In genomic region chr3:122682016-122682374, GRCh38 we compare ENCODE assay signal across 11 cellular contexts. TPM values are rescaled to one million over a fixed set of nuclear protein-coding genes. Genes with fewer than 3 reads are reported as not detected.
DNase-seq lines count a peak whose midpoint lies in the region; ATAC-seq, FAIRE-seq and TF ChIP-seq lines count a peak whose summit lies in the region.
"Had no signal": no experiment of that assay in that cellular context is flagged by ENCODE, and none has a peak within 500 bp of the region (broad histone marks: within the 10 kb centered on the region; RNA-seq: fewer than 3 reads in every experiment).

No MANE protein-coding gene starts in this region.

- H3K4me1 Mint-ChIP-seq in Calu3 (ENCODE audit: low read depth, unreplicated experiment) (peaks cover 26% of the 10 kb centered on the region), progenitor cell of endocrine pancreas (ENCODE audit: low read depth) (peaks cover 16% of the 10 kb centered on the region)

- TF ChIP-seq CTCF in Calu3 (IDR thresholded peaks at IDR 0.05; ENCODE audit: unreplicated experiment) (no peak), OCI-LY7 (conservative IDR thresholded peaks at IDR 0.05; ENCODE audit: low read length) (no peak), endothelial cell of umbilical vein (IDR thresholded peaks at IDR 0.05; ENCODE audit: extremely low read depth in 1 of 2, insufficient read depth in 1 of 2, low read depth in 1 of 2, low read length in 2 of 2) (no peak), progenitor cell of endocrine pancreas (IDR thresholded peaks at IDR 0.05; ENCODE audit: unreplicated experiment) (no peak), GM10266 (IDR thresholded peaks at IDR 0.05; ENCODE audit: control insufficient read depth, insufficient read depth, low read depth, missing control alignments) (no peak)

- DNase-seq in Calu3 (no peak), OCI-LY7 (ENCODE audit: low spot score) (no peak), endothelial cell of umbilical vein (ENCODE audit: low read depth, low spot score) (no peak), progenitor cell of endocrine pancreas (ENCODE audit: low spot score, unreplicated experiment) (no peak), GM10266 (ENCODE audit: extremely low spot score) (no peak), glomerular visceral epithelial cell (ENCODE audit: extremely low spot score) (no peak), DMS153 (lab: John Stamatoyannopoulos, UW) (no peak)
- DNase-seq: kidney glomerular epithelial cell; NCI-H69; stimulated activated naive CD4-positive, alpha-beta T cell treated with Interleukin-2 at 50 U/mL for 16 hours had no signal

- POLR2A ChIA-PET in OCI-LY7 (lab: Charles Lee) = no interaction called here
- POLR2A ChIA-PET in endothelial cell of umbilical vein (lab: Charles Lee) = no interaction called here

- no peaks in the 10 kb centered on the region for H3K36me3 ChIP-seq in OCI-LY7 (ENCODE audit: insufficient read depth, low read length)
- H3K36me3 ChIP-seq in endothelial cell of umbilical vein (ENCODE audit: control insufficient read depth in 2 of 2, extremely low read depth in 1 of 2, insufficient read depth in 2 of 2, low read length in 2 of 2) = peaks cover 0 to under 1% of the 10 kb centered on the region in 2 experiments

- BruUV-seq in Calu3 (replicated peaks; lab: Mats Ljungman, UMichigan) (no TSS peak), OCI-LY7 (replicated peaks; lab: Mats Ljungman, UMichigan) (no TSS peak), endothelial cell of umbilical vein (replicated peaks; lab: Mats Ljungman, UMichigan) (no TSS peak)

- H3K27me3 Mint-ChIP-seq in Calu3 (ENCODE audit: unreplicated experiment) (no peaks in the 10 kb centered on the region), progenitor cell of endocrine pancreas (peaks cover 7% of the 10 kb centered on the region)

- no peaks in the 10 kb centered on the region for H3K9me1 ChIP-seq in endothelial cell of umbilical vein (replicated peaks; ENCODE audit: control insufficient read depth, extremely low read depth, insufficient read depth, low read length)

- H3K9me3 Mint-ChIP-seq in Calu3 (ENCODE audit: low read depth, unreplicated experiment) = no peaks in the 10 kb centered on the region
- no peaks in the 10 kb centered on the region for H3K9me3 Mint-ChIP-seq in progenitor cell of endocrine pancreas (ENCODE audit: low read depth)

- H3K79me2 ChIP-seq in OCI-LY7 (ENCODE audit: insufficient read depth, low read depth, low read length) (no peaks in the 10 kb centered on the region), endothelial cell of umbilical vein (ENCODE audit: control insufficient read depth, insufficient read depth, low read length) (no peaks in the 10 kb centered on the region)

- no peak for TF ChIP-seq POLR2A in endothelial cell of umbilical vein (IDR thresholded peaks at IDR 0.05; ENCODE audit: low read depth, low read length)

- H3K27ac ChIP-seq in OCI-LY7 (ENCODE audit: low read depth, low read length, poor library complexity, severe bottlenecking) (no peak overlapping the region), endothelial cell of umbilical vein (ENCODE audit: insufficient read depth, low read depth, low read length) (no peak overlapping the region)

- H3K9me2 ChIP-seq in OCI-LY7 (ENCODE audit: insufficient read depth, low read length) = no peaks in the 10 kb centered on the region

- H2AFZ ChIP-seq in OCI-LY7 (ENCODE audit: low read length) (no peak overlapping the region), endothelial cell of umbilical vein (ENCODE audit: low read depth, low read length) (peak overlapping the region; percentile 49)

- no peak overlapping the region for H3K9ac ChIP-seq in endothelial cell of umbilical vein (replicated peaks; ENCODE audit: extremely low read depth, insufficient read depth, low read length)

- no peaks in the 10 kb centered on the region for H4K20me1 ChIP-seq in OCI-LY7 (ENCODE audit: insufficient read depth, low read length)
- H4K20me1 ChIP-seq in endothelial cell of umbilical vein (replicated peaks; ENCODE audit: control insufficient read depth, extremely low read depth, insufficient read depth, low read length) = no peaks in the 10 kb centered on the region

- no peak for FAIRE-seq in endothelial cell of umbilical vein (lab: Jason Lieb, UNC)

- no peaks in the 10 kb centered on the region for H3K27me3 ChIP-seq in endothelial cell of umbilical vein (ENCODE audit: control insufficient read depth in 2 of 2, insufficient read depth in 2 of 2, low read length in 2 of 2)

- H3K4me3 ChIP-seq in OCI-LY7 (ENCODE audit: low read depth, low read length, poor library complexity, severe bottlenecking) = no peak overlapping the region
- H3K4me3 ChIP-seq in endothelial cell of umbilical vein (replicated peaks in 1 of 3; ENCODE audit: insufficient read depth in 1 of 3, low read depth in 1 of 3, low read length in 3 of 3) = peak overlapping the region in 2 of 3 experiments; percentile 58 to 93

- CTCF ChIA-PET in Calu3 (lab: Charles Lee) = no interaction called here
- CTCF ChIA-PET in OCI-LY7 (lab: Charles Lee; ENCODE audit: unreplicated experiment) = no interaction called here
- CTCF ChIA-PET in endothelial cell of umbilical vein (lab: Charles Lee) = interaction anchor here (1.1 kb wide), 1 partner anchor 289 kb away, joined by 3 read pairs; no protein-coding TSS in a partner anchor

- H3K9me3 ChIP-seq in OCI-LY7 (ENCODE audit: low read length) (no peaks in the 10 kb centered on the region), endothelial cell of umbilical vein (replicated peaks; ENCODE audit: control insufficient read depth, insufficient read depth, low read length) (no peaks in the 10 kb centered on the region)

- H3K4me1 ChIP-seq in OCI-LY7 (ENCODE audit: insufficient read depth, low read length, poor library complexity, severe bottlenecking) (peaks cover 33% of the 10 kb centered on the region), endothelial cell of umbilical vein (ENCODE audit: control insufficient read depth, extremely low read depth, insufficient read depth, low read length) (peaks cover 20% of the 10 kb centered on the region)

- intact Hi-C loops in Calu3 (cut with micrococcal nuclease; ENCODE audit: unreplicated experiment) (no loop called here), OCI-LY7 (cut with micrococcal nuclease; ENCODE audit: unreplicated experiment) (no loop called here), endothelial cell of umbilical vein (cut with micrococcal nuclease) (loop anchor here (5.0 kb wide), 1 partner anchor 345 kb away; the partner anchor contains the start of gene SEMA5B)

- peak overlapping the region; percentile 93 for H3K27ac Mint-ChIP-seq in Calu3 (ENCODE audit: unreplicated experiment)
- H3K27ac Mint-ChIP-seq in progenitor cell of endocrine pancreas = no peak overlapping the region

- H3K36me3 Mint-ChIP-seq in Calu3 (ENCODE audit: insufficient read depth, unreplicated experiment) (peaks cover 26% of the 10 kb centered on the region), progenitor cell of endocrine pancreas (ENCODE audit: insufficient read depth) (peaks cover 3% of the 10 kb centered on the region)

- no peak for ATAC-seq in GM18861 (IDR thresholded peaks at IDR 0.05; ENCODE audit: unreplicated experiment)

- dilution Hi-C loops in endothelial cell of umbilical vein (cut with MboI; ENCODE audit: extremely low pct_ligation_motif_present, low sequenced_read_pairs) = no loop called here

- peak overlapping the region; percentile 87 for H3K4me2 ChIP-seq in OCI-LY7 (ENCODE audit: low read length)
- H3K4me2 ChIP-seq in endothelial cell of umbilical vein (ENCODE audit: insufficient read depth, low read length) = peak overlapping the region; percentile 37

- H3K4me3 Mint-ChIP-seq in Calu3 (ENCODE audit: low read depth, unreplicated experiment) (peak overlapping the region; percentile 95), progenitor cell of endocrine pancreas (ENCODE audit: low read depth) (peak overlapping the region; percentile 89)

TF ChIP-seq in endothelial cell of umbilical vein, 7 proteins besides CTCF, POLR2A, EP300 and RAD21:
- no peak for TF ChIP-seq POLR2AphosphoS5 (IDR thresholded peaks at IDR 0.05; ENCODE audit: insufficient read depth, low read depth, low read length)
- TF ChIP-seq FOS (IDR thresholded peaks at IDR 0.05; ENCODE audit: borderline replicate concordance, insufficient read depth, low read length) = no peak
- TF ChIP-seq, protein P1, sequence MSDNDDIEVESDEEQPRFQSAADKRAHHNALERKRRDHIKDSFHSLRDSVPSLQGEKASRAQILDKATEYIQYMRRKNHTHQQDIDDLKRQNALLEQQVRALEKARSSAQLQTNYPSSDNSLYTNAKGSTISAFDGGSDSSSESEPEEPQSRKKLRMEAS (IDR thresholded peaks at IDR 0.05; ENCODE audit: insufficient read depth, insufficient read length) = no peak
- no peak for TF ChIP-seq JUN (IDR thresholded peaks at IDR 0.05; ENCODE audit: borderline replicate concordance, insufficient read depth, insufficient read length, low read depth)
- TF ChIP-seq EZH2 (IDR thresholded peaks at IDR 0.05; ENCODE audit: borderline replicate concordance, low read depth, low read length, severe bottlenecking) = no peak
- TF ChIP-seq MYC (IDR thresholded peaks at IDR 0.05; ENCODE audit: low read depth, low read length) = no peak
- no peak for TF ChIP-seq GATA2 (IDR thresholded peaks at IDR 0.05; ENCODE audit: insufficient read depth, insufficient read length, low read depth, low read length)

RNA-seq across cellular contexts. Expression of gene PARP14, which starts 1.4 kb away (rescaled TPM):
- total RNA-seq in Calu3 (2022) (95.5 and 168 TPM in 2 replicates), OCI-LY7 (2022) (3.5 and 5.6 TPM in 2 replicates), endothelial cell of umbilical vein (32.4 and 41.5 TPM in 2 replicates), progenitor cell of endocrine pancreas (20.0 and 21.4 TPM in 2 replicates)
- 12.4 and 17.0 TPM in 2 replicates for total RNA-seq in OCI-LY7 (2014; rRNA removed; shearing (Covaris generic))
- 18.8 and 19.7 TPM in 2 replicates for polyA plus RNA-seq in endothelial cell of umbilical vein
- polyA plus RNA-seq in endothelial cell of umbilical vein (2011; cell fraction: cytosol; rRNA removed) = 14.8 and 15.9 TPM in 2 replicates
- 43.5 and 48.0 TPM in 2 replicates for polyA plus RNA-seq in endothelial cell of umbilical vein (2011; cell fraction: nucleus; rRNA removed)
- 16.7 and 22.1 TPM in 2 replicates for polyA plus RNA-seq in endothelial cell of umbilical vein (2012)
- polyA minus RNA-seq in endothelial cell of umbilical vein = 49.1 and 50.2 TPM in 2 replicates
- 24.7 TPM for polyA minus RNA-seq in endothelial cell of umbilical vein (2011; cell fraction: cytosol; rRNA and poly(A)+ RNA removed)
- 43.5 and 49.2 TPM in 2 replicates for polyA minus RNA-seq in endothelial cell of umbilical vein (2011; cell fraction: nucleus; rRNA and poly(A)+ RNA removed)
